In the genomic region with DNA sequence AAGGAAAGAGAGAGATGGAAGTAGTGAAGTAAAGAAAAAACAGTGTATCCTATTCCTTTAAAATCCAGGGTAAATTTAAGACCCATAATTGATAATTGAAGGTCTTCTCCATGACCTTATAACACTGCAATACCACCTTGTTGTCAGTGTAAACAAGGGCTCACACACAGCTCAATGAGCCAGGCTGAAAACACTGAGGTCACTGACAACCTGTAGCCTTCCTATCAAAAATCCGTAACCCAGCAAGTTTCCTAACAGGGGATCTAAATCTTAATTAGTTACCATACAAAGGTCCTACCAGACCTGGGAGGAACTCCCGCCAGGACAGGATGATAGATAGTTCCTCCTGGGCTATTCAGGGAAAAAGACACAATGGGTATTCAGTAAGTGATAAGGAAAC, we compare ENCODE assay signal across 25 cellular contexts.
"Had no signal": no experiment of that assay in that cellular context is flagged by ENCODE, and none has a peak within 500 bp of the region (broad histone marks: within the 10 kb centered on the region; RNA-seq: fewer than 3 reads in every experiment).

No MANE protein-coding gene starts in this region.

- H3K36me3 ChIP-seq: ascending aorta, breast epithelium, MG63, SJCRH30 had no signal

- H3K27me3 Mint-ChIP-seq: activated CD4-positive, alpha-beta T cell treated with anti-CD3 and anti-CD28 coated beads, Interleukin-2, amount 10 ng/mL, durations not matched to agents 7 days and 5 days; activated naive CD4-positive, alpha-beta T cell treated with anti-CD3 and anti-CD28 coated beads, Interleukin-2, amount 50 U/mL, for 24 hours; activated naive CD8-positive, alpha-beta T cell treated with anti-CD3 and anti-CD28 coated beads, Interleukin-2, amount 10 ng/mL, durations not matched to agents 7 days and 5 days; activated T-cell treated with anti-CD3 and anti-CD28 coated beads, Interleukin-2, amount 50 U/mL, for 24 hours had no signal

- H3K4me3 ChIP-seq: ascending aorta, breast epithelium, MG63, SJCRH30, SK-N-MC had no signal

- H3K4me1 ChIP-seq: ascending aorta, breast epithelium, SJCRH30 had no signal

- H3K9me3 ChIP-seq: ascending aorta, breast epithelium, MG63, SJCRH30 had no signal

- ATAC-seq: activated CD8-positive, alpha-beta T cell treated with anti-CD3 and anti-CD28 coated beads, Interleukin-2, amount 10 ng/mL, durations not matched to agents 7 days and 5 days; Panc1 had no signal

- DNase-seq: activated CD4-positive, alpha-beta T cell treated with anti-CD3 and anti-CD28 coated beads, Interleukin-2, amount 10 ng/mL, durations not matched to agents 7 days and 5 days; activated CD4-positive, alpha-beta T cell treated with anti-CD3 and anti-CD28 coated beads, Interleukin-2, amount 50 U/mL, for 48 hours; activated CD8-positive, alpha-beta T cell treated with anti-CD3 and anti-CD28 coated beads, Interleukin-2, amount 10 ng/mL, durations not matched to agents 7 days and 5 days; activated gamma-delta T cell; activated naive CD4-positive, alpha-beta T cell treated with Interleukin-2 at 50 U/mL for 16 hours; activated naive CD8-positive, alpha-beta T cell treated with anti-CD3 and anti-CD28 coated beads, Interleukin-2, amount 10 ng/mL, durations not matched to agents 7 days and 5 days; activated T-cell treated with anti-CD3 and anti-CD28 coated beads, Interleukin-2, amount 50 U/mL, for 24 hours; amygdala; KG1; MG63; NCI-H1092; NCI-H1436 treated with DMSO at 0.1 percent for 48 hours; NCI-H187 treated with DMSO at 0.1 percent for 48 hours; NCI-H2081; NCI-H345; NCI-H526 treated with DMSO at 0.1 percent for 48 hours; SHP77; SJCRH30; T1000 had no signal

- H3K36me3 Mint-ChIP-seq: activated naive CD4-positive, alpha-beta T cell treated with anti-CD3 and anti-CD28 coated beads, Interleukin-2, amount 50 U/mL, for 24 hours; activated naive CD8-positive, alpha-beta T cell treated with anti-CD3 and anti-CD28 coated beads, Interleukin-2, amount 10 ng/mL, durations not matched to agents 7 days and 5 days had no signal

- H3K4me3 Mint-ChIP-seq: activated CD4-positive, alpha-beta T cell treated with anti-CD3 and anti-CD28 coated beads, Interleukin-2, amount 10 ng/mL, durations not matched to agents 7 days and 5 days; activated CD8-positive, alpha-beta T cell treated with anti-CD3 and anti-CD28 coated beads, Interleukin-2, amount 10 ng/mL, durations not matched to agents 7 days and 5 days; activated naive CD4-positive, alpha-beta T cell treated with anti-CD3 and anti-CD28 coated beads, Interleukin-2, amount 50 U/mL, for 24 hours; activated naive CD8-positive, alpha-beta T cell treated with anti-CD3 and anti-CD28 coated beads, Interleukin-2, amount 10 ng/mL, durations not matched to agents 7 days and 5 days; activated T-cell treated with anti-CD3 and anti-CD28 coated beads, Interleukin-2, amount 50 U/mL, for 24 hours had no signal

- H3K27ac ChIP-seq: ascending aorta, breast epithelium, SJCRH30, SK-N-MC had no signal

- H3K4me1 Mint-ChIP-seq: activated CD4-positive, alpha-beta T cell treated with anti-CD3 and anti-CD28 coated beads, Interleukin-2, amount 10 ng/mL, durations not matched to agents 7 days and 5 days; activated naive CD4-positive, alpha-beta T cell treated with anti-CD3 and anti-CD28 coated beads, Interleukin-2, amount 50 U/mL, for 24 hours; activated naive CD8-positive, alpha-beta T cell treated with anti-CD3 and anti-CD28 coated beads, Interleukin-2, amount 10 ng/mL, durations not matched to agents 7 days and 5 days had no signal

- H3K27me3 ChIP-seq: ascending aorta, breast epithelium, MG63, SJCRH30 had no signal

- H3K27ac Mint-ChIP-seq: activated CD4-positive, alpha-beta T cell treated with anti-CD3 and anti-CD28 coated beads, Interleukin-2, amount 10 ng/mL, durations not matched to agents 7 days and 5 days; activated CD8-positive, alpha-beta T cell treated with anti-CD3 and anti-CD28 coated beads, Interleukin-2, amount 10 ng/mL, durations not matched to agents 7 days and 5 days; activated naive CD4-positive, alpha-beta T cell treated with anti-CD3 and anti-CD28 coated beads, Interleukin-2, amount 50 U/mL, for 24 hours; activated naive CD8-positive, alpha-beta T cell treated with anti-CD3 and anti-CD28 coated beads, Interleukin-2, amount 10 ng/mL, durations not matched to agents 7 days and 5 days; activated T-cell treated with anti-CD3 and anti-CD28 coated beads, Interleukin-2, amount 50 U/mL, for 24 hours; activated T-helper 2 cell treated with anti-CD3 and anti-CD28 coated beads, Interferon-gamma antibody, Interleukin-2, Interleukin-4, amounts not matched to agents 10 μg/mL and 5 μg/mL and 100 μg/mL, durations not matched to agents 14 hours and 24 hours and 36 hours had no signal
